8 cellular contexts compared by ENCODE assay signal in genomic region chr4:94758141-94758699, GRCh38. TPM values are rescaled to one million over a fixed set of nuclear protein-coding genes. Genes with fewer than 3 reads are reported as not detected.
DNase-seq lines count a peak whose midpoint lies in the region; TF ChIP-seq lines count a peak whose summit lies in the region.

No MANE protein-coding gene starts in this region.

- no peak overlapping the region for H3K9ac ChIP-seq in rectal smooth muscle tissue (ENCODE audit: low read length)

- H3K36me3 ChIP-seq in HEK293 (ENCODE audit: control insufficient read depth in 2 of 2, insufficient read depth in 1 of 2, low read length in 2 of 2) (no peaks in the 10 kb centered on the region), rectal smooth muscle tissue (ENCODE audit: control insufficient read depth, insufficient read depth, low read length) (no peaks in the 10 kb centered on the region)

- CTCF ChIA-PET in AG04450 (lab: Charles Lee), result no interaction called here
- CTCF ChIA-PET in HEK293 (lab: Yijun Ruan, JAX), result interaction anchor here (1.3 kb wide), 1 partner anchor 9 kb away, joined by 4 read pairs; no protein-coding TSS in a partner anchor

- TF ChIP-seq CTCF in AG04450 (IDR thresholded peaks at IDR 0.05; ENCODE audit: low read depth, low read length) (no peak), HEK293 (tag by site-specific recombination; IDR thresholded peaks at IDR 0.05) (no peak)

- peaks cover 51% of the 10 kb centered on the region for H3K27me3 Mint-ChIP-seq in activated naive CD8-positive, alpha-beta T cell

- H3K27ac ChIP-seq in AG04450 (ENCODE audit: low read depth, low read length) (no peak overlapping the region), HEK293 (ENCODE audit: extremely low read depth, low read depth, low read length) (peak overlapping the region; percentile 95), rectal smooth muscle tissue (ENCODE audit: low read depth, low read length) (no peak overlapping the region)

- no peaks in the 10 kb centered on the region for H3K9me3 Mint-ChIP-seq in activated naive CD8-positive, alpha-beta T cell (ENCODE audit: low read depth)

- no peak overlapping the region for H3K27ac Mint-ChIP-seq in activated naive CD8-positive, alpha-beta T cell

- peak overlapping the region; percentile 52 for H3K4me3 ChIP-seq in AG04450 (ENCODE audit: low read depth, low read length)
- H3K4me3 ChIP-seq in HEK293 (ENCODE audit: low read depth, low read length), result peak overlapping the region; percentile 60
- peak overlapping the region; percentile 61 for H3K4me3 ChIP-seq in rectal smooth muscle tissue (ENCODE audit: low read length)

- no peaks in the 10 kb centered on the region for H3K36me3 Mint-ChIP-seq in activated naive CD8-positive, alpha-beta T cell

- peaks cover 8% of the 10 kb centered on the region for H3K4me1 Mint-ChIP-seq in activated naive CD8-positive, alpha-beta T cell (ENCODE audit: low read depth)

- H3K27me3 ChIP-seq in AG04450 (ENCODE audit: control insufficient read depth, insufficient read depth, low read length) (peaks cover 28% of the 10 kb centered on the region), rectal smooth muscle tissue (ENCODE audit: control insufficient read depth, insufficient read depth, low read length) (peaks cover 8% of the 10 kb centered on the region)

- H3K4me1 ChIP-seq in HEK293 (ENCODE audit: control insufficient read depth, insufficient read depth, low read length), result peaks cover 2% of the 10 kb centered on the region; the same call in 1 of the 2 replicates
- no peaks in the 10 kb centered on the region for H3K4me1 ChIP-seq in rectal smooth muscle tissue (ENCODE audit: control insufficient read depth, insufficient read depth, low read length)

- POLR2A ChIA-PET in AG04450 (lab: Yijun Ruan, JAX) (no interaction called here), HEK293 (lab: Yijun Ruan, JAX) (interaction anchor here (0.6 kb wide), 1 partner anchor 241 kb away, joined by 4 read pairs; no protein-coding TSS in a partner anchor)

- peak overlapping the region; percentile 62 for H3K4me3 Mint-ChIP-seq in activated naive CD8-positive, alpha-beta T cell

- H3K9me3 ChIP-seq in AG04450 (ENCODE audit: control insufficient read depth, insufficient read depth, low read length) (no peaks in the 10 kb centered on the region), HEK293 (ENCODE audit: control insufficient read depth, insufficient read depth, low read depth, low read length) (no peaks in the 10 kb centered on the region)

- DNase-seq in AG04450 (ENCODE audit: low read depth, low spot score) (no peak), hepatic stellate cell (ENCODE audit: low spot score) (peak; percentile 27), RPMI8226 (no peak), GF-D8 (lab: John Stamatoyannopoulos, UW) (no peak), GDM1 (lab: John Stamatoyannopoulos, UW) (no peak)

TF ChIP-seq in HEK293, 187 proteins besides CTCF, POLR2A, EP300 and RAD21 (continues in another document):
- TF ChIP-seq ZNF555 (tag by site-specific recombination; conservative IDR thresholded peaks at IDR 0.05) (no peak), GFI1B (tag by site-specific recombination; IDR thresholded peaks at IDR 0.05) (no peak), HOXD13 (CRISPR knock-in tag; IDR thresholded peaks at IDR 0.05; ENCODE audit: borderline replicate concordance) (no peak), ZNF639 (tag by site-specific recombination; IDR thresholded peaks at IDR 0.05) (no peak), PRDM10 (tag by site-specific recombination; IDR thresholded peaks at IDR 0.05) (no peak), ZNF350 (tag by site-specific recombination; IDR thresholded peaks at IDR 0.05) (no peak), ZNF658 (tag by site-specific recombination; IDR thresholded peaks at IDR 0.05) (no peak), ZBTB8A (tag by site-specific recombination; IDR thresholded peaks at IDR 0.05) (peak; percentile 95), ZBTB1 (tag by site-specific recombination; IDR thresholded peaks at IDR 0.05) (no peak), ZNF596 (tag by site-specific recombination; IDR thresholded peaks at IDR 0.05) (peak; percentile 77), ZNF514 (tag by site-specific recombination; IDR thresholded peaks at IDR 0.05) (no peak), ZNF48 (tag by site-specific recombination; IDR thresholded peaks at IDR 0.05) (no peak), ZNF621 (tag by site-specific recombination; IDR thresholded peaks at IDR 0.05) (no peak), ZNF776 (tag by site-specific recombination; IDR thresholded peaks at IDR 0.05; ENCODE audit: borderline replicate concordance) (no peak), SP7 (tag by site-specific recombination; IDR thresholded peaks at IDR 0.05) (0 out of 2 replicates have a peak, but pooled peaks have one; percentile 56), EGR2 (tag by site-specific recombination; IDR thresholded peaks at IDR 0.05; ENCODE audit: low read depth) (peak; percentile 39; the same call in 1 of the 2 replicates), ZFP69B (tag by site-specific recombination; IDR thresholded peaks at IDR 0.05) (peak; percentile 59; the same call in 1 of the 2 replicates), ZNF624 (tag by site-specific recombination; IDR thresholded peaks at IDR 0.05) (no peak), ZNF660 (tag by site-specific recombination; IDR thresholded peaks at IDR 0.05) (0 out of 2 replicates have a peak, but pooled peaks have one; percentile 16), ZNF623 (tag by site-specific recombination; IDR thresholded peaks at IDR 0.05) (no peak), ZNF792 (tag by site-specific recombination; IDR thresholded peaks at IDR 0.05) (no peak), KLF8 (tag by site-specific recombination; IDR thresholded peaks at IDR 0.05) (peak; percentile 97), ZNF239 (tag by site-specific recombination; IDR thresholded peaks at IDR 0.05) (no peak), ZNF175 (tag by site-specific recombination; IDR thresholded peaks at IDR 0.05) (no peak), ZNF10 (tag by site-specific recombination; IDR thresholded peaks at IDR 0.05) (no peak), ZNF292 (tag by site-specific recombination; IDR thresholded peaks at IDR 0.05; ENCODE audit: borderline replicate concordance, low read depth) (no peak)
- TF ChIP-seq, protein P1, sequence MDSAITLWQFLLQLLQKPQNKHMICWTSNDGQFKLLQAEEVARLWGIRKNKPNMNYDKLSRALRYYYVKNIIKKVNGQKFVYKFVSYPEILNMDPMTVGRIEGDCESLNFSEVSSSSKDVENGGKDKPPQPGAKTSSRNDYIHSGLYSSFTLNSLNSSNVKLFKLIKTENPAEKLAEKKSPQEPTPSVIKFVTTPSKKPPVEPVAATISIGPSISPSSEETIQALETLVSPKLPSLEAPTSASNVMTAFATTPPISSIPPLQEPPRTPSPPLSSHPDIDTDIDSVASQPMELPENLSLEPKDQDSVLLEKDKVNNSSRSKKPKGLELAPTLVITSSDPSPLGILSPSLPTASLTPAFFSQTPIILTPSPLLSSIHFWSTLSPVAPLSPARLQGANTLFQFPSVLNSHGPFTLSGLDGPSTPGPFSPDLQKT (IDR thresholded peaks at IDR 0.05; ENCODE audit: borderline replicate concordance, low read depth, low read length), result no peak

RNA-seq across cellular contexts. Expression of gene BMPR1B, which starts 0.5 kb away (rescaled TPM):
- polyA plus RNA-seq in AG04450 (2011; rRNA removed), result 0.42 and 0.60 TPM in 2 replicates
- polyA minus RNA-seq in AG04450 (2011; rRNA and poly(A)+ RNA removed), result 0.61 and 1.5 TPM in 2 replicates
